8 cellular contexts compared by ENCODE assay signal in genomic region chr7:2314209-2314955, GRCh38. TPM values are rescaled to one million over a fixed set of nuclear protein-coding genes. Genes with fewer than 3 reads are reported as not detected.
DNase-seq lines count a peak whose midpoint lies in the region; ATAC-seq lines count a peak whose summit lies in the region.

SNX8 (minus strand) TSS chr7:2314441; CDS start chr7:2314421, 20 bp downstream.

- peak within 1 kb of the TSS; percentile 22 for H3K4ac ChIP-seq in mesendoderm (ENCODE audit: low read depth, low read length)

- peak; percentile 99 for DNase-seq in COLO668 (lab: John Stamatoyannopoulos, UW; ENCODE audit: unreplicated experiment)
- DNase-seq in HT-29 (ENCODE audit: low spot score) = peak; percentile 96
- peak; percentile 77 to 80 for DNase-seq in NOMO-1 (lab: John Stamatoyannopoulos, UW; ENCODE audit: unreplicated experiment in 2 of 2)
- DNase-seq in activated CD8-positive, alpha-beta memory T cell treated with anti-CD3 and anti-CD28 coated beads for 48 hours (ENCODE audit: low read depth in 2 of 3, low spot score in 2 of 3) = peak; percentile 87 to 98 (median 97)
- DNase-seq in mesendoderm = peak; percentile 91
- peak; percentile 89 for DNase-seq in stimulated activated CD8-positive, alpha-beta memory T cell treated with anti-CD3 and anti-CD28 coated beads, Interleukin-12 subunit alpha, Interleukin-12 subunit beta, amount 100 ng/mL, for 4 hours (ENCODE audit: low read depth)

- no peak within 1 kb of the TSS for H2BK5ac ChIP-seq in mesendoderm (ENCODE audit: low read length)

- no peak within 1 kb of the TSS for H3K27ac ChIP-seq in mesendoderm (ENCODE audit: low read depth, low read length)

- H2BK15ac ChIP-seq in mesendoderm (replicated peaks; ENCODE audit: low read depth) = no peak within 1 kb of the TSS

- H3K79me1 ChIP-seq in mesendoderm (ENCODE audit: low read length) = peaks cover 1% of the 10 kb centered on the region

- no peak within 1 kb of the TSS for H2AK5ac ChIP-seq in mesendoderm (ENCODE audit: low read length)

- H3K36me3 ChIP-seq in endocrine pancreas (ENCODE audit: control insufficient read depth, insufficient read depth, low read length) = no peaks in the 10 kb centered on the region
- H3K36me3 ChIP-seq in mesendoderm (ENCODE audit: control insufficient read depth, insufficient read depth, low read length) = no peaks in the 10 kb centered on the region

- no peak within 1 kb of the TSS for H3K23ac ChIP-seq in mesendoderm (ENCODE audit: low read length)

- H3K4me2 ChIP-seq in mesendoderm (ENCODE audit: low read length) = peak within 1 kb of the TSS; percentile 69

- H4K5ac ChIP-seq in mesendoderm (ENCODE audit: low read length) = no peak within 1 kb of the TSS

- no peak within 1 kb of the TSS for H4K8ac ChIP-seq in mesendoderm (ENCODE audit: low read depth, low read length)

- H3K79me2 ChIP-seq in mesendoderm (ENCODE audit: control insufficient read depth, insufficient read depth, low read length) = peaks cover 4% of the 10 kb centered on the region

- no peaks in the 10 kb centered on the region for H3K27me3 ChIP-seq in endocrine pancreas (ENCODE audit: control insufficient read depth, insufficient read depth, low read length)
- H3K27me3 ChIP-seq in mesendoderm (ENCODE audit: insufficient read depth, low read length, poor library complexity) = no peaks in the 10 kb centered on the region

- peak within 1 kb of the TSS; percentile 67 for H3K9ac ChIP-seq in endocrine pancreas (ENCODE audit: control insufficient read depth, insufficient read depth, low read length)
- H3K9ac ChIP-seq in mesendoderm (ENCODE audit: low read length) = peak within 1 kb of the TSS; percentile 83

- 100% methylated on average over 1 of the region's 78 CpGs for whole genome bisulfite sequencing in mesendoderm (ENCODE audit: extremely low coverage, insufficient coverage, low lambda C conversion rate)

- H2BK120ac ChIP-seq in mesendoderm (ENCODE audit: low read depth, low read length) = no peak within 1 kb of the TSS

- H3K9me3 ChIP-seq in endocrine pancreas (ENCODE audit: control insufficient read depth, low read length) = no peaks in the 10 kb centered on the region

- H3K4me1 ChIP-seq in endocrine pancreas (ENCODE audit: control insufficient read depth, insufficient read depth, low read length) = no peaks in the 10 kb centered on the region
- peaks cover 2% of the 10 kb centered on the region for H3K4me1 ChIP-seq in mesendoderm (ENCODE audit: control insufficient read depth, low read depth, low read length)

- H3K56ac ChIP-seq in mesendoderm (ENCODE audit: low read length) = peak within 1 kb of the TSS; percentile 93

- H3K18ac ChIP-seq in mesendoderm (ENCODE audit: low read length) = peak within 1 kb of the TSS; percentile 28

- H3K4me3 ChIP-seq in endocrine pancreas (ENCODE audit: control insufficient read depth, insufficient read depth, low read length) (no peak within 1 kb of the TSS), mesendoderm (ENCODE audit: low read length) (peak within 1 kb of the TSS; percentile 70)

- ATAC-seq in GM21360 (IDR thresholded peaks at IDR 0.05; ENCODE audit: unreplicated experiment) = peak; percentile 62

RNA-seq across cellular contexts. Expression of gene SNX8, which starts in this region (rescaled TPM):
- 41.7 and 44.0 TPM in 2 replicates for total RNA-seq in HT-29 (2014; rRNA removed; shearing (Covaris generic))
- polyA plus RNA-seq in mesendoderm (2013, experiment 1 of 2) = 12.2 TPM
- 12.5 TPM for polyA plus RNA-seq in mesendoderm (2013, experiment 2 of 2)
